15 cellular contexts compared by ENCODE assay signal in genomic region chr14:99166506-99166905, GRCh38.
"Had no signal": no experiment of that assay in that cellular context is flagged by ENCODE, and none has a peak within 500 bp of the region (broad histone marks: within the 10 kb centered on the region; RNA-seq: fewer than 3 reads in every experiment).

No MANE protein-coding gene starts in this region.

- H3K27me3 ChIP-seq: left lung, pancreas, thyroid gland, uterus had no signal

- H3K4me1 ChIP-seq: left lung, pancreas, thyroid gland, uterus had no signal

- H3K9me3 Mint-ChIP-seq: neural crest cell had no signal

- H3K9me3 ChIP-seq: left lung, mucosa of descending colon, pancreas, thyroid gland, uterus had no signal

- H3K27ac Mint-ChIP-seq: T-helper 2 cell treated with Interferon-gamma antibody and Interleukin-4, amounts not matched to agents 5 μg/mL and 100 μg/mL, for 36 hours had no signal

- H3K36me3 ChIP-seq: left lung, pancreas, thyroid gland, uterus had no signal

- ATAC-seq: activated CD4-positive, CD25-positive, alpha-beta regulatory T cell treated with anti-CD3 and anti-CD28 coated beads, Interleukin-2, amount 50 U/mL, for 24 hours; left lung; mucosa of descending colon; pancreas had no signal

- H3K4me3 ChIP-seq: left lung, mucosa of descending colon, pancreas, thyroid gland, uterus had no signal

- H3K27ac ChIP-seq: left lung, pancreas, thyroid gland, uterus had no signal

- H3K4me3 Mint-ChIP-seq: neural crest cell; T-helper 2 cell treated with Interferon-gamma antibody and Interleukin-4, amounts not matched to agents 5 μg/mL and 100 μg/mL, for 36 hours had no signal

- DNase-seq: activated CD4-positive, alpha-beta T cell treated with anti-CD3 and anti-CD28 coated beads, Interleukin-2, amount 50 U/mL, for 48 hours; activated gamma-delta T cell; activated T-cell treated with anti-CD3 and anti-CD28 coated beads, Interleukin-2, amount 50 U/mL, for 1 hour; central memory CD4-positive, alpha-beta T cell; cortex of kidney; effector memory CD4-positive, alpha-beta T cell; left lung; mucosa of descending colon; pancreas; stimulated activated CD4-positive, alpha-beta T cell treated with anti-CD3 and anti-CD28 coated beads, Interleukin-2, amount 100 ng/mL, for 48 hours; thyroid gland; uterus had no signal
